ENCODE assay signal across 21 cellular contexts in the genomic region with DNA sequence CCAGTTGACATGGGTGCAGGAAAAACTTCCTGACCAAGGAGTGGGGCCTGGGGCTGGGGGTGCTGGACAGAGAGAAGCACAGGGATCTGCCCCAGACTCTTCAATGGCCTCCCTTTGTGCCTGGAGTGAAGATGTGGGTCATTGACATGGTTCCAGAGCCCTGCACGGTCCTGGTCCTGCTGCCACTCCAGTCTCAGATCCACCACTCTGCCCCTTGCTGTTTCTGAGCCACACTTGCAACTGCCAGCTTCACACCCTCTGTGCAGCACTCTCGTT. TPM values are rescaled to one million over a fixed set of nuclear protein-coding genes. Genes with fewer than 3 reads are reported as not detected.
DNase-seq lines count a peak whose midpoint lies in the region; ATAC-seq and TF ChIP-seq lines count a peak whose summit lies in the region.
"Had no signal": no experiment of that assay in that cellular context is flagged by ENCODE, and none has a peak within 500 bp of the region (broad histone marks: within the 10 kb centered on the region; RNA-seq: fewer than 3 reads in every experiment).

No MANE protein-coding gene starts in this region.

- H3K9ac ChIP-seq in BLaER1 (no peak overlapping the region), neuronal stem cell (ENCODE audit: low read depth, low read length, poor library complexity) (no peak overlapping the region)

- H3K4ac ChIP-seq in neuronal stem cell (ENCODE audit: low read length), result no peak overlapping the region

- no peak overlapping the region for H2AK5ac ChIP-seq in neuronal stem cell (ENCODE audit: low read depth, low read length)

- H2BK5ac ChIP-seq in neuronal stem cell (ENCODE audit: low read length), result no peak overlapping the region

- 71% methylated on average over 2 of the region's 2 CpGs for WGBS in esophagus muscularis mucosa
- WGBS in lung, 2 donors, result 73 to 74% methylated on average over 2 of the region's 2 CpGs
- no CpG with 5 or more reads among the region's 2 CpGs for WGBS in neuronal stem cell (ENCODE audit: extremely low coverage in 2 of 2, insufficient read length in 2 of 2, insufficient replicate concordance in 1 of 2), 2 donors

- no peak overlapping the region for H4K8ac ChIP-seq in neuronal stem cell (ENCODE audit: low read depth, low read length)

- no peak overlapping the region for H2AFZ ChIP-seq in neuronal stem cell (ENCODE audit: low read length)
- H2AFZ ChIP-seq: GM23338 had no signal

- H2BK12ac ChIP-seq in neuronal stem cell (ENCODE audit: low read length), result peak overlapping the region; percentile 50

- H3K4me2 ChIP-seq in BLaER1 (peak overlapping the region; percentile 39; the same call in 1 of the 2 replicates), neuronal stem cell (ENCODE audit: insufficient read depth, low read length, poor library complexity, severe bottlenecking) (no peak overlapping the region)
- H3K4me2 ChIP-seq: GM23338 had no signal

- TF ChIP-seq POLR2A in esophagus muscularis mucosa (IDR thresholded peaks at IDR 0.05; ENCODE audit: low read depth), result no peak

- intact Hi-C loops in esophagus muscularis mucosa (cut with DNase I), result no loop called here

- no peak overlapping the region for H3K18ac ChIP-seq in neuronal stem cell (ENCODE audit: low read length)

- no peaks in the 10 kb centered on the region for H3K36me3 ChIP-seq in BLaER1
- H3K36me3 ChIP-seq in esophagus muscularis mucosa, result no peaks in the 10 kb centered on the region
- no peaks in the 10 kb centered on the region for H3K36me3 ChIP-seq in lung (ENCODE audit: control insufficient read depth in 2 of 2, insufficient read depth in 2 of 2, low read length in 2 of 2)
- peaks cover 0 to 64% of the 10 kb centered on the region in 2 donors for H3K36me3 ChIP-seq in neuronal stem cell (replicated peaks in 1 of 2; ENCODE audit: control insufficient read depth in 2 of 2, insufficient read depth in 2 of 2, low read length in 2 of 2)

- H3K79me1 ChIP-seq in neuronal stem cell (ENCODE audit: low read depth, low read length), result no peaks in the 10 kb centered on the region

- H3K4me1 ChIP-seq in BLaER1 (peaks cover 24% of the 10 kb centered on the region), esophagus muscularis mucosa (peaks cover 0 to 6% (median 0%) of the 10 kb centered on the region in 4 donors), lung (ENCODE audit: control insufficient read depth in 2 of 2, insufficient read depth in 2 of 2, low read length in 2 of 2) (peaks cover 0 to 16% of the 10 kb centered on the region in 2 donors), neuronal stem cell (ENCODE audit: control insufficient read depth in 2 of 2, insufficient read depth in 1 of 2, low read depth in 1 of 2, low read length in 2 of 2) (peaks cover 0 to 28% of the 10 kb centered on the region in 2 donors)

- DNase-seq in esophagus muscularis mucosa (ENCODE audit: extremely low spot score) (peak; percentile 86), lung (ENCODE audit: low spot score) (no peak), neuronal stem cell (ENCODE audit: low spot score) (no peak), DMS114 treated with DMSO at 0.1 percent for 48 hours (lab: John Stamatoyannopoulos, UW; ENCODE audit: unreplicated experiment) (no peak), caudate nucleus (lab: John Stamatoyannopoulos, UW) (no peak)
- DNase-seq in stimulated activated CD4-positive, alpha-beta T cell treated with anti-CD3 and anti-CD28 coated beads, Interleukin-4, amount 100 ng/mL, for 24 hours, result no peak
- DNase-seq: C1 segment of cervical spinal cord; Calu3; CD4-positive, alpha-beta memory T cell; COR-L47; DMS153; EL; H9 had no signal

- no peak overlapping the region for H4K91ac ChIP-seq in neuronal stem cell (ENCODE audit: low read depth, low read length, poor library complexity)

- ATAC-seq in lung (ENCODE audit: insufficient read depth, low FRiP score) (no peak), HG02884 (IDR thresholded peaks at IDR 0.05; ENCODE audit: unreplicated experiment) (no peak)
- ATAC-seq: GM12878, GM23338, HCT116 had no signal

- H2BK120ac ChIP-seq in neuronal stem cell (ENCODE audit: low read depth, low read length), result no peak overlapping the region

- H3K4me3 ChIP-seq in BLaER1 (no peak overlapping the region), esophagus muscularis mucosa (no peak overlapping the region), lung (no peak overlapping the region), neuronal stem cell (ENCODE audit: low read length in 2 of 2) (no peak overlapping the region)
- H3K4me3 ChIP-seq: GM12878, GM23338 had no signal

- no peak overlapping the region for H3K14ac ChIP-seq in neuronal stem cell (ENCODE audit: low read length)

- H3K23ac ChIP-seq in neuronal stem cell (ENCODE audit: low read depth, low read length, poor library complexity), result no peak overlapping the region

- no peaks in the 10 kb centered on the region for H3K9me3 ChIP-seq in BLaER1
- no peaks in the 10 kb centered on the region for H3K9me3 ChIP-seq in esophagus muscularis mucosa
- H3K9me3 ChIP-seq in lung (ENCODE audit: control insufficient read depth in 2 of 2, insufficient read depth in 1 of 2, low read length in 1 of 2), result no peaks in the 10 kb centered on the region
- peaks cover 0 to 11% of the 10 kb centered on the region in 2 donors for H3K9me3 ChIP-seq in neuronal stem cell (replicated peaks in 1 of 2; ENCODE audit: control insufficient read depth in 2 of 2, insufficient read depth in 1 of 2, low read depth in 1 of 2, low read length in 2 of 2)

- TF ChIP-seq CTCF in esophagus muscularis mucosa (IDR thresholded peaks at IDR 0.05) (no peak), lung (IDR thresholded peaks at IDR 0.05; ENCODE audit: control extremely low read depth, extremely low read depth) (no peak)

- H3K27me3 ChIP-seq in BLaER1 (no peaks in the 10 kb centered on the region), esophagus muscularis mucosa (peaks cover 0 to 20% (median 2%) of the 10 kb centered on the region in 4 donors), lung (ENCODE audit: control insufficient read depth, insufficient read depth) (no peaks in the 10 kb centered on the region), neuronal stem cell (ENCODE audit: control insufficient read depth in 3 of 3, insufficient read depth in 3 of 3, low read depth in 1 of 3, low read length in 3 of 3) (no peaks in the 10 kb centered on the region)

- no peaks in the 10 kb centered on the region for H4K20me1 ChIP-seq in BLaER1

- H3K27ac ChIP-seq in BLaER1, result no peak overlapping the region
- no peak overlapping the region for H3K27ac ChIP-seq in esophagus muscularis mucosa (replicated peaks in 1 of 4)
- H3K27ac ChIP-seq in lung (ENCODE audit: low read depth in 1 of 2, low read length in 1 of 2), result peak overlapping the region; percentile 49 to 59
- H3K27ac ChIP-seq in neuronal stem cell (replicated peaks; ENCODE audit: low read length), result no peak overlapping the region
- H3K27ac ChIP-seq in caudate nucleus (ENCODE audit: low read depth, low read length), result no peak overlapping the region
- H3K27ac ChIP-seq: 22Rv1 had no signal

- H2BK15ac ChIP-seq in neuronal stem cell (ENCODE audit: low read length), result no peak overlapping the region

- TF ChIP-seq EP300 in esophagus muscularis mucosa (IDR thresholded peaks at IDR 0.05), result no peak

RNA-seq across cellular contexts. Expression of gene PIP5K1B, which starts 10.1 kb away (rescaled TPM):
- total RNA-seq in esophagus muscularis mucosa (1 to 10 TPM in 3 of 4 donors, under 1 TPM in 1; 0.42 to 1.7 (median 1.2) TPM), lung (10 to 100 TPM; 20.4 to 28.2 TPM)
- 10 to 100 TPM in 1 of 2 donors, 1 to 10 TPM in 1; 6.6 to 10.8 TPM for polyA plus RNA-seq in lung
- polyA plus RNA-seq in neuronal stem cell (2013, experiment 1 of 2), result 2.8 TPM
- 2.6 TPM for polyA plus RNA-seq in neuronal stem cell (2013, experiment 2 of 2)
- total RNA-seq: H4 had no signal
- polyA plus RNA-seq: AG04450 had no signal

Comparison
In these comparisons a context has a peak if more than half of its experiments do, and no peak if none do; other contexts are left out.
1. H3K27ac ChIP-seq: peak in lung (2 of 2); none in BLaER1 (single experiment), esophagus muscularis mucosa (0 of 4), neuronal stem cell (single experiment) and caudate nucleus (single experiment).
2. RNA of gene PIP5K1B, which starts 10.1 kb away (total RNA-seq): 20.4 to 28.2 TPM in lung; 0.42 to 1.7 TPM in esophagus muscularis mucosa; every median in the first group is over 4 times any median in the second.